Comparison of ENCODE assay signal across 9 cellular contexts in genomic region chr5:160287378-160288051, GRCh38. TPM values are rescaled to one million over a fixed set of nuclear protein-coding genes. Genes with fewer than 3 reads are reported as not detected.
DNase-seq lines count a peak whose midpoint lies in the region; ATAC-seq, FAIRE-seq and TF ChIP-seq lines count a peak whose summit lies in the region.
"Had no signal": no experiment of that assay in that cellular context is flagged by ENCODE, and none has a peak within 500 bp of the region (broad histone marks: within the 10 kb centered on the region; RNA-seq: fewer than 3 reads in every experiment).

No MANE protein-coding gene starts in this region.

- H3K4me3 ChIP-seq in bronchial epithelial cell (ENCODE audit: low read depth, low read length) (no peak overlapping the region), thymus (ENCODE audit: low read length) (no peak overlapping the region), OCI-LY7 (ENCODE audit: low read depth, low read length, poor library complexity, severe bottlenecking) (no peak overlapping the region)

- no peak overlapping the region for H2AFZ ChIP-seq in OCI-LY7 (ENCODE audit: low read length)

- no peaks in the 10 kb centered on the region for H3K36me3 ChIP-seq in bronchial epithelial cell (ENCODE audit: control insufficient read depth, insufficient read depth, low read length)
- H3K36me3 ChIP-seq in thymus (ENCODE audit: control insufficient read depth, insufficient read depth) = no peaks in the 10 kb centered on the region
- H3K36me3 ChIP-seq in OCI-LY7 (ENCODE audit: insufficient read depth, low read length) = no peaks in the 10 kb centered on the region

- peak; percentile 78 for DNase-seq in NCI-H1694 treated with DMSO at 0.1 percent for 48 hours (lab: John Stamatoyannopoulos, UW)
- DNase-seq in bronchial epithelial cell (ENCODE audit: low read depth) = peak; percentile 57
- DNase-seq in left kidney (ENCODE audit: low read depth, low spot score) = peak; percentile 68
- DNase-seq in OCI-LY7 (ENCODE audit: low spot score) = no peak
- no peak for DNase-seq in cortex of kidney (lab: John Stamatoyannopoulos, UW)

- H3K79me2 ChIP-seq in OCI-LY7 (ENCODE audit: insufficient read depth, low read depth, low read length) = no peaks in the 10 kb centered on the region

- no peak for FAIRE-seq in bronchial epithelial cell (lab: Jason Lieb, UNC)
- FAIRE-seq: endometrium had no signal

- no TSS peak for BruUV-seq in OCI-LY7 (replicated peaks; lab: Mats Ljungman, UMichigan)

- no peaks in the 10 kb centered on the region for H3K27me3 ChIP-seq in bronchial epithelial cell (ENCODE audit: control insufficient read depth, insufficient read depth, low read length)
- H3K27me3 ChIP-seq in thymus (ENCODE audit: control insufficient read depth, insufficient read depth) = no peaks in the 10 kb centered on the region

- ATAC-seq in GM18520 (IDR thresholded peaks at IDR 0.05; ENCODE audit: unreplicated experiment) (no peak), HG02610 (IDR thresholded peaks at IDR 0.05; ENCODE audit: unreplicated experiment) (no peak)

- H3K9me3 ChIP-seq in thymus (ENCODE audit: control insufficient read depth) (no peaks in the 10 kb centered on the region), OCI-LY7 (ENCODE audit: low read length) (no peaks in the 10 kb centered on the region)

- H3K4me1 ChIP-seq in thymus (ENCODE audit: control insufficient read depth, insufficient read depth, low read length) = no peaks in the 10 kb centered on the region
- H3K4me1 ChIP-seq in OCI-LY7 (ENCODE audit: insufficient read depth, low read length, poor library complexity, severe bottlenecking) = no peaks in the 10 kb centered on the region

- no peak for TF ChIP-seq CTCF in bronchial epithelial cell (IDR thresholded peaks at IDR 0.05; ENCODE audit: insufficient read depth, low read length, severe bottlenecking)
- no peak for TF ChIP-seq CTCF in OCI-LY7 (conservative IDR thresholded peaks at IDR 0.05; ENCODE audit: low read length)

- intact Hi-C loops in OCI-LY7 (cut with micrococcal nuclease; ENCODE audit: unreplicated experiment) = no loop called here

- no peaks in the 10 kb centered on the region for H3K9me2 ChIP-seq in OCI-LY7 (ENCODE audit: insufficient read depth, low read length)

- 81% methylated on average over 8 of the region's 8 CpGs for WGBS in thymus

- peak overlapping the region; percentile 48 for H3K27ac ChIP-seq in thymus (ENCODE audit: low read depth)
- no peak overlapping the region for H3K27ac ChIP-seq in OCI-LY7 (ENCODE audit: low read depth, low read length, poor library complexity, severe bottlenecking)

- H4K20me1 ChIP-seq in OCI-LY7 (ENCODE audit: insufficient read depth, low read length) = no peaks in the 10 kb centered on the region

- POLR2A ChIA-PET in OCI-LY7 (lab: Charles Lee) = no interaction called here

- CTCF ChIA-PET in OCI-LY7 (lab: Charles Lee; ENCODE audit: unreplicated experiment) = no interaction called here

- no peak overlapping the region for H3K4me2 ChIP-seq in OCI-LY7 (ENCODE audit: low read length)

RNA-seq across cellular contexts. Expression of gene CCNJL, which starts 24.8 kb away (rescaled TPM):
- 4.2 and 4.4 TPM in 2 replicates for total RNA-seq in bronchial epithelial cell
- polyA plus RNA-seq in thymus = 2.7 TPM
- not detected in 2 replicates for total RNA-seq in OCI-LY7 (2014; rRNA removed; shearing (Covaris generic))
- not detected in 2 replicates for total RNA-seq in OCI-LY7 (2022)

RNA-seq across cellular contexts. Expression of gene FABP6, which starts 58.2 kb away (rescaled TPM):
- total RNA-seq in bronchial epithelial cell (0.77 TPM in 1 of 2 replicates, not detected in the other), OCI-LY7 (2022) (not detected in 2 replicates)
- 64.3 TPM for polyA plus RNA-seq in thymus
- 0.69 and 1.9 TPM in 2 replicates for total RNA-seq in OCI-LY7 (2014; rRNA removed; shearing (Covaris generic))

Comparison
In these comparisons a context has a peak if more than half of its experiments do, and no peak if none do; other contexts are left out.
1. DNase-seq: peak in NCI-H1694 treated with DMSO at 0.1 percent for 48 hours (single experiment), bronchial epithelial cell (single experiment) and left kidney (single experiment); none in OCI-LY7 (single experiment) and cortex of kidney (single experiment).